In genomic region chr10:5448333-5449048, GRCh38 we compare ENCODE assay signal across 1 cellular context.
A peak's percentile ranks its signal among the peaks of the same experiment; 100 is the strongest.
TF ChIP-seq lines count a peak whose summit lies in the region.

No MANE protein-coding gene starts in this region.

TF ChIP-seq in HepG2, 621 proteins besides CTCF, POLR2A, EP300 and RAD21 (continues in another document):
- no peak for TF ChIP-seq ZNF580 (CRISPR knock-in tag; IDR thresholded peaks at IDR 0.05; ENCODE audit: borderline replicate concordance, low read depth)
- no peak for TF ChIP-seq AFF4 (CRISPR knock-in tag; IDR thresholded peaks at IDR 0.05)
- TF ChIP-seq EEA1 (CRISPR knock-in tag; IDR thresholded peaks at IDR 0.05; ENCODE audit: borderline replicate concordance), result no peak
- TF ChIP-seq PPARG (CRISPR knock-in tag; conservative IDR thresholded peaks at IDR 0.05), result peak; percentile 77
- no peak for TF ChIP-seq TEAD3 (CRISPR knock-in tag; optimal IDR thresholded peaks at IDR 0.05; ENCODE audit: borderline replicate concordance)
- TF ChIP-seq ZEB1 (IDR thresholded peaks at IDR 0.05; ENCODE audit: insufficient replicate concordance, low read depth), result no peak
- 0 out of 2 replicates have a peak, but pooled peaks have one; percentile 16 for TF ChIP-seq NR2F2 (IDR thresholded peaks at IDR 0.05; ENCODE audit: borderline replicate concordance, low read depth)
- no peak for TF ChIP-seq TCF7 (IDR thresholded peaks at IDR 0.05; ENCODE audit: low read depth)
- no peak for TF ChIP-seq SRSF9 (IDR thresholded peaks at IDR 0.05; ENCODE audit: borderline replicate concordance, insufficient read depth, low read depth, low read length, poor library complexity, severe bottlenecking)
- no peak for TF ChIP-seq NFE2L2 (IDR thresholded peaks at IDR 0.05; ENCODE audit: low read length)
- TF ChIP-seq THAP7 (CRISPR knock-in tag; IDR thresholded peaks at IDR 0.05), result no peak
- peak; percentile 84; the same call in 1 of the 2 replicates for TF ChIP-seq ZNF362 (CRISPR knock-in tag; IDR thresholded peaks at IDR 0.05; ENCODE audit: borderline replicate concordance)
- no peak for TF ChIP-seq CENPBD1 (CRISPR knock-in tag; IDR thresholded peaks at IDR 0.05; ENCODE audit: borderline replicate concordance, low read depth)
- no peak for TF ChIP-seq ZBTB8A (CRISPR knock-in tag; IDR thresholded peaks at IDR 0.05; ENCODE audit: borderline replicate concordance, low read depth)
- TF ChIP-seq NBN (conservative IDR thresholded peaks at IDR 0.05), result no peak
- TF ChIP-seq ZC3H4 (CRISPR knock-in tag; IDR thresholded peaks at IDR 0.05; ENCODE audit: borderline replicate concordance), result no peak
- TF ChIP-seq BATF2 (CRISPR knock-in tag; IDR thresholded peaks at IDR 0.05), result no peak
- TF ChIP-seq ESRRA (CRISPR knock-in tag; IDR thresholded peaks at IDR 0.05; ENCODE audit: low read depth), result no peak
- no peak for TF ChIP-seq DMAP1 (CRISPR knock-in tag; IDR thresholded peaks at IDR 0.05)
- no peak for TF ChIP-seq ONECUT2 (CRISPR knock-in tag; IDR thresholded peaks at IDR 0.05)
- TF ChIP-seq PRMT3 (CRISPR knock-in tag; IDR thresholded peaks at IDR 0.05; ENCODE audit: borderline replicate concordance, low read depth), result no peak
- TF ChIP-seq ZKSCAN5 (CRISPR knock-in tag; IDR thresholded peaks at IDR 0.05), result peak; percentile 97
- TF ChIP-seq ZNF547 (CRISPR knock-in tag; IDR thresholded peaks at IDR 0.05), result no peak
- no peak for TF ChIP-seq MTF1 (CRISPR knock-in tag; IDR thresholded peaks at IDR 0.05)
- TF ChIP-seq HNF4A (CRISPR knock-in tag; IDR thresholded peaks at IDR 0.05), result peak; percentile 88
- no peak for TF ChIP-seq ZNF7 (CRISPR knock-in tag; IDR thresholded peaks at IDR 0.05)
- TF ChIP-seq ZNF414 (CRISPR knock-in tag; IDR thresholded peaks at IDR 0.05), result no peak
- no peak for TF ChIP-seq ZSCAN30 (CRISPR knock-in tag; IDR thresholded peaks at IDR 0.05)
- TF ChIP-seq ATAD3A (CRISPR knock-in tag; IDR thresholded peaks at IDR 0.05), result no peak
- TF ChIP-seq TIGD3 (CRISPR knock-in tag; IDR thresholded peaks at IDR 0.05; ENCODE audit: borderline replicate concordance), result no peak
- no peak for TF ChIP-seq TERF1 (CRISPR knock-in tag; IDR thresholded peaks at IDR 0.05)
- TF ChIP-seq KDM4B (CRISPR knock-in tag; IDR thresholded peaks at IDR 0.05), result no peak
- TF ChIP-seq NFE2L1 (CRISPR knock-in tag; IDR thresholded peaks at IDR 0.05; ENCODE audit: borderline replicate concordance), result no peak
- TF ChIP-seq POLR2AphosphoS5 (IDR thresholded peaks at IDR 0.05; ENCODE audit: low read depth, low read length), result 0 out of 2 replicates have a peak, but pooled peaks have one; percentile 31
- TF ChIP-seq ZBTB3 (CRISPR knock-in tag; IDR thresholded peaks at IDR 0.05; ENCODE audit: borderline replicate concordance, low read depth), result no peak
- TF ChIP-seq ZNF251 (CRISPR knock-in tag; IDR thresholded peaks at IDR 0.05), result no peak
- no peak for TF ChIP-seq HDAC2 (CRISPR knock-in tag; IDR thresholded peaks at IDR 0.05)
- TF ChIP-seq ZNF687 (CRISPR knock-in tag; IDR thresholded peaks at IDR 0.05), result no peak
- TF ChIP-seq ZNF777 (CRISPR knock-in tag; IDR thresholded peaks at IDR 0.05), result no peak
- TF ChIP-seq REPIN1 (CRISPR knock-in tag; IDR thresholded peaks at IDR 0.05; ENCODE audit: borderline replicate concordance, low read depth), result no peak
- TF ChIP-seq ZBTB20 (CRISPR knock-in tag; IDR thresholded peaks at IDR 0.05; ENCODE audit: borderline replicate concordance, low read depth), result peak; percentile 75; the same call in 1 of the 2 replicates
- TF ChIP-seq ARNT2 (CRISPR knock-in tag; IDR thresholded peaks at IDR 0.05; ENCODE audit: low read depth), result no peak
- TF ChIP-seq BCL6 (CRISPR knock-in tag; IDR thresholded peaks at IDR 0.05), result 0 out of 2 replicates have a peak, but pooled peaks have one; percentile 21
- TF ChIP-seq YEATS2 (CRISPR knock-in tag; IDR thresholded peaks at IDR 0.05; ENCODE audit: borderline replicate concordance), result no peak
- peak; percentile 51 for TF ChIP-seq RARA (CRISPR knock-in tag; IDR thresholded peaks at IDR 0.05)
- 0 out of 2 replicates have a peak, but pooled peaks have one; percentile 16 for TF ChIP-seq ELF3 (CRISPR knock-in tag; IDR thresholded peaks at IDR 0.05)
- TF ChIP-seq MAX (IDR thresholded peaks at IDR 0.05), result no peak
- TF ChIP-seq ZNF740 (CRISPR knock-in tag; IDR thresholded peaks at IDR 0.05), result no peak
